ENCODE assay signal across 10 cellular contexts in the genomic region with DNA sequence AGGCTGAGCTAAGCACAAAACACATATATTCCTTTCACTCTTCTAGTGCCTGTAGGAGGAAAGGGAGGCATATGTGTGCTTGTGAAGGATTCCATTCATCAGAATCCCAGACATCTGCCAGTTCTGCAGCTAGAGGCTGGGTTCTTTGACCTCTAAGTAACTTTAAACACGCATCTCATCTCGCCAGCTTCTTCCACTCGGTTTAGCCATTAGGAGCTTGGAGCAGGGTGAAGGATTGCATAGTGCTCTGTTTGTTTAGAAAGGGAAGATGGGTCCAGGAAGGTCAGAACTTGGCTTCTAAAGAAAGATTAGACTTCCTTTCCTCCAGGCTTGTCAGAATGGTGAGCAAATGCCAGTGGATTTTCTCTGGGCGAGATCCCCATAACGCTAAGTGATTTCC. TPM values are rescaled to one million over a fixed set of nuclear protein-coding genes. Genes with fewer than 3 reads are reported as not detected.
DNase-seq lines count a peak whose midpoint lies in the region; ATAC-seq and TF ChIP-seq lines count a peak whose summit lies in the region.
"Had no signal": no experiment of that assay in that cellular context is flagged by ENCODE, and none has a peak within 500 bp of the region (broad histone marks: within the 10 kb centered on the region; RNA-seq: fewer than 3 reads in every experiment).

No MANE protein-coding gene starts in this region.

- ATAC-seq in SK-N-SH treated with all-trans-retinoic acid at 6 μM for 48 hours (no peak), psoas muscle (no peak)

- no peak for TF ChIP-seq RAD21 in SK-N-SH (IDR thresholded peaks at IDR 0.05; ENCODE audit: low read length)

- DNase-seq in SK-N-SH (no peak), RPMI7951 (ENCODE audit: low read depth) (peak; percentile 71), epidermal melanocyte (ENCODE audit: insufficient read length, low spot score) (peak; percentile 61), psoas muscle (no peak), HK-2 (ENCODE audit: unreplicated experiment) (no peak), COR-L47 (lab: John Stamatoyannopoulos, UW) (no peak), NCI-H82 (lab: John Stamatoyannopoulos, UW) (no peak)
- DNase-seq: kidney glomerular epithelial cell, NCI-H1417 had no signal

- peak overlapping the region; percentile 97; the same call in 1 of the 2 replicates for H3K4me2 ChIP-seq in SK-N-SH

- H3K9me2 ChIP-seq in SK-N-SH: no peaks in the 10 kb centered on the region

- H3K4me1 ChIP-seq in SK-N-SH (ENCODE audit: control insufficient read depth in 1 of 2, insufficient read depth in 2 of 2, low read depth in 1 of 2, low read length in 1 of 2): peaks cover 18 to 49% of the 10 kb centered on the region in 2 experiments; a peak in 3 of 4 replicates
- H3K4me1 ChIP-seq in psoas muscle: peaks cover 63% of the 10 kb centered on the region

- H3K27me3 ChIP-seq in SK-N-SH (ENCODE audit: insufficient read depth): no peaks in the 10 kb centered on the region
- H3K27me3 ChIP-seq in psoas muscle (ENCODE audit: insufficient read depth in 3 of 3, low read length in 2 of 3): no peaks in the 10 kb centered on the region

- CTCF ChIA-PET in SK-N-SH (lab: Yijun Ruan, JAX): no interaction called here

- POLR2A ChIA-PET in SK-N-SH (lab: Yijun Ruan, JAX): no interaction called here

- TF ChIP-seq CTCF in SK-N-SH (IDR thresholded peaks at IDR 0.05): no peak
- TF ChIP-seq CTCF in psoas muscle (IDR thresholded peaks at IDR 0.05): no peak

- no peak overlapping the region for H3K9ac ChIP-seq in SK-N-SH

- H3K9me3 ChIP-seq in SK-N-SH (no peaks in the 10 kb centered on the region), psoas muscle (no peaks in the 10 kb centered on the region)

- peaks cover 68% of the 10 kb centered on the region for H4K20me1 ChIP-seq in SK-N-SH (ENCODE audit: insufficient read depth)

- H2AFZ ChIP-seq in SK-N-SH (ENCODE audit: low read depth): no peak overlapping the region

- H3K36me3 ChIP-seq in SK-N-SH (replicated peaks in 1 of 2; ENCODE audit: control insufficient read depth in 1 of 2, insufficient read depth in 2 of 2, low read length in 1 of 2) (no peaks in the 10 kb centered on the region), psoas muscle (ENCODE audit: insufficient read depth in 1 of 2, low read depth in 1 of 2) (no peaks in the 10 kb centered on the region)

- WGBS in SK-N-SH (ENCODE audit: low lambda C conversion rate): 75% methylated on average over 5 of the region's 5 CpGs
- 40 to 74% (median 41%) methylated on average over 5 of the region's 5 CpGs for WGBS in psoas muscle, 3 donors

- H3F3A ChIP-seq in SK-N-SH (replicated peaks; ENCODE audit: insufficient read depth): peaks cover 3% of the 10 kb centered on the region

- TF ChIP-seq EP300 in SK-N-SH (IDR thresholded peaks at IDR 0.05; ENCODE audit: borderline replicate concordance in 1 of 2, low read depth in 1 of 2, low read length in 1 of 2): no peak

- H3K4me3 ChIP-seq in SK-N-SH (ENCODE audit: low read depth in 2 of 2, low read length in 1 of 2): no peak overlapping the region
- no peak overlapping the region for H3K4me3 ChIP-seq in psoas muscle

- H3K27ac ChIP-seq in SK-N-SH (ENCODE audit: low read depth in 2 of 2, low read length in 1 of 2) (no peak overlapping the region), psoas muscle (peak overlapping the region; percentile 92)

- H3K79me2 ChIP-seq in SK-N-SH (ENCODE audit: insufficient read depth): peaks cover 81% of the 10 kb centered on the region

- intact Hi-C loops in psoas muscle (cut with DNase I): loop anchor here (5.0 kb wide), 1 partner anchor 40 kb away; no protein-coding TSS in a partner anchor

TF ChIP-seq in SK-N-SH, 30 proteins besides CTCF, POLR2A, EP300 and RAD21 (continues in another document):
- TF ChIP-seq RFX5 (IDR thresholded peaks at IDR 0.05; ENCODE audit: low read length) (no peak), NRF1 (IDR thresholded peaks at IDR 0.05; ENCODE audit: low read depth, low read length) (no peak), NFIC (IDR thresholded peaks at IDR 0.05; ENCODE audit: borderline replicate concordance) (no peak), RCOR1 (IDR thresholded peaks at IDR 0.05; ENCODE audit: low read length) (no peak), TAF1 (IDR thresholded peaks at IDR 0.05; ENCODE audit: borderline replicate concordance, low read depth, low read length) (no peak), TEAD4 (IDR thresholded peaks at IDR 0.05; ENCODE audit: borderline replicate concordance, insufficient read depth) (no peak)
- TF ChIP-seq, protein P1, sequence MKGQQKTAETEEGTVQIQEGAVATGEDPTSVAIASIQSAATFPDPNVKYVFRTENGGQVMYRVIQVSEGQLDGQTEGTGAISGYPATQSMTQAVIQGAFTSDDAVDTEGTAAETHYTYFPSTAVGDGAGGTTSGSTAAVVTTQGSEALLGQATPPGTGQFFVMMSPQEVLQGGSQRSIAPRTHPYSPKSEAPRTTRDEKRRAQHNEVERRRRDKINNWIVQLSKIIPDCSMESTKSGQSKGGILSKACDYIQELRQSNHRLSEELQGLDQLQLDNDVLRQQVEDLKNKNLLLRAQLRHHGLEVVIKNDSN (IDR thresholded peaks at IDR 0.05; ENCODE audit: borderline replicate concordance, low read depth): no peak

TF ChIP-seq in SK-N-SH treated with all-trans-retinoic acid at 6 μM for 48 hours, 23 proteins besides CTCF, POLR2A, EP300 and RAD21:
- no peak for TF ChIP-seq ZFP30 (CRISPR knock-in tag; IDR thresholded peaks at IDR 0.05)
- TF ChIP-seq ISL1 (CRISPR knock-in tag; IDR thresholded peaks at IDR 0.05): no peak
TF ChIP-seq in SK-N-SH treated with all-trans-retinoic acid at 6 μM for 48 hours: peak in this region for 0.

RNA-seq across cellular contexts. Expression of a gene that starts 43.6 kb away (rescaled TPM):
- polyA plus RNA-seq in SK-N-SH (2012; rRNA removed) (32.0 and 38.7 TPM in 2 replicates), psoas muscle (100 to 1,000 TPM; 134 to 254 (median 216) TPM)
- polyA plus RNA-seq in SK-N-SH (2012; cell fraction: cytosol; rRNA removed): 35.7 and 35.8 TPM in 2 replicates
- 38.1 and 44.0 TPM in 2 replicates for polyA plus RNA-seq in SK-N-SH (2012; cell fraction: nucleus; rRNA removed)
- total RNA-seq in RPMI7951 (2014; rRNA removed; shearing (Covaris generic)): 68.6 and 72.7 TPM in 2 replicates
- 100 to 1,000 TPM; 212 to 336 (median 261) TPM for total RNA-seq in psoas muscle

Comparison
In these comparisons a context has a peak if more than half of its experiments do, and no peak if none do; other contexts are left out.
1. DNase-seq: peak in RPMI7951 (single experiment) and epidermal melanocyte (single experiment); none in SK-N-SH (single experiment), psoas muscle (0 of 2), HK-2 (single experiment), COR-L47 (single experiment) and NCI-H82 (single experiment).